14 cellular contexts compared by ENCODE assay signal in the genomic region with DNA sequence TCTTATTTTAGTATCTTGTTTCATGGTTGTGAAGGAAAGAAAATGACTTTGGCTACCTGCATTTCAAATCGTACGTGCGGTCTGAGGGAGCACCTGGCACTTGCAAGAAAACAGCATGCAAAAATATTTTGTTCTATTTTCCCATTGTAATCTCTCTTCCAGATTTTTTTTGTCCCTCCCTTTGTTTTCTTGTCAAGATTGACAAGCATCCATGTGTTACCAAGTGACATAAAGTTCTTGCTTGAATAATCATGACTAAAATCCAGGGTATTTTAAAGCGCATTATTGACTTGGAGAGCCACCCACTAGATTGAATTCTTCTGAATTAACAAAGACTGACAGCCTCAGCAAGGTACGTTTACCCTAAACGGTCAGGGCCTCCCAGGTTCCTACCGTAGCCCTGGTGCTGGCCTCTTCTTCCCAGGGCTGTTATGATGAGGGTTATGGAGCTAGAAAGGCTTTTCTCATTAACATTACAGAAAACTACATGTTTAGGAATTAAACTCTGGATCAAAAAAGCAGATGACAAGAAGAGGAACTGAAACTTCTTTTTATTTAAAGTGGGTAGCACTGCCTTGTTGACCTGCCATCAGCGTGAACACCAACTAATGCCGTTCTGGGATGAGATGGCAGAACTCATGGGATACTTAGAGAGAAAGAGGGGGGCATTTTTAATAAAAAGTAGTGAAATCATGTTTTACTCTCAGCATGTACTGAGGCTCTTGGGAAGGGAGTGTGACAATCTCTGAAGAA.
DNase-seq lines count a peak whose midpoint lies in the region; ATAC-seq and TF ChIP-seq lines count a peak whose summit lies in the region.
"Had no signal": no experiment of that assay in that cellular context is flagged by ENCODE, and none has a peak within 500 bp of the region (broad histone marks: within the 10 kb centered on the region; RNA-seq: fewer than 3 reads in every experiment).

No MANE protein-coding gene starts in this region.

- H3K9me3 ChIP-seq in BLaER1 (0 out of 2 replicates have a peak, but pooled peaks cover 4% of the 10 kb centered on the region), MM.1S (replicated peaks; ENCODE audit: insufficient read depth, low read length) (no peaks in the 10 kb centered on the region)
- H3K9me3 ChIP-seq: left ventricle myocardium inferior, testis had no signal

- no peak overlapping the region for H2AFZ ChIP-seq in MM.1S (ENCODE audit: low read length)

- no peaks in the 10 kb centered on the region for H3K79me2 ChIP-seq in MM.1S (ENCODE audit: low read length)

- DNase-seq in MM.1S (peak; percentile 32), cerebellar nuclear complex (lab: John Stamatoyannopoulos, UW) (no peak), NCI-H187 treated with DMSO at 0.1 percent for 48 hours (lab: John Stamatoyannopoulos, UW) (no peak), GM03348 (ENCODE audit: low spot score) (no peak)
- DNase-seq: ACHN, left ventricle myocardium inferior, SHP77 treated with DMSO at 0.1 percent for 48 hours, testis had no signal

- H3K4me2 ChIP-seq in BLaER1: peak overlapping the region; percentile 55
- 0 out of 2 replicates have a peak overlapping the region, but pooled peaks have one; percentile 19 for H3K4me2 ChIP-seq in MM.1S (ENCODE audit: low read depth, low read length)

- H3K27ac ChIP-seq in BLaER1: no peak overlapping the region
- no peak overlapping the region for H3K27ac ChIP-seq in MM.1S (ENCODE audit: low read length)
- H3K27ac ChIP-seq: cardiac muscle cell, left ventricle myocardium inferior, testis had no signal

- H3K27me3 ChIP-seq in BLaER1 (no peaks in the 10 kb centered on the region), MM.1S (replicated peaks; ENCODE audit: insufficient read depth, low read length) (no peaks in the 10 kb centered on the region)
- H3K27me3 ChIP-seq: cardiac muscle cell, testis had no signal

- H4K20me1 ChIP-seq in BLaER1 (no peaks in the 10 kb centered on the region), MM.1S (ENCODE audit: insufficient read depth, low read length) (no peaks in the 10 kb centered on the region)

- H3F3A ChIP-seq in MM.1S (ENCODE audit: insufficient read depth, low read length): no peaks in the 10 kb centered on the region

- no peak overlapping the region for H3K9ac ChIP-seq in BLaER1
- no peak overlapping the region for H3K9ac ChIP-seq in MM.1S (ENCODE audit: low read length)

- no peak overlapping the region for H3K4me3 ChIP-seq in BLaER1
- no peak overlapping the region for H3K4me3 ChIP-seq in MM.1S (ENCODE audit: low read length)
- H3K4me3 ChIP-seq: cardiac muscle cell, left ventricle myocardium inferior, testis had no signal

- H3K4me1 ChIP-seq in BLaER1: peaks cover 28% of the 10 kb centered on the region
- peaks cover 5% of the 10 kb centered on the region for H3K4me1 ChIP-seq in MM.1S (ENCODE audit: low read length)
- H3K4me1 ChIP-seq: left ventricle myocardium inferior, testis had no signal

- H3K9me2 ChIP-seq in MM.1S (replicated peaks; ENCODE audit: insufficient read depth, low read length): no peaks in the 10 kb centered on the region

- ATAC-seq in GM19395 (IDR thresholded peaks at IDR 0.05; ENCODE audit: unreplicated experiment) (peak; percentile 87), HG02840 (IDR thresholded peaks at IDR 0.05; ENCODE audit: low FRiP score, unreplicated experiment) (peak; percentile 71), HG02610 (IDR thresholded peaks at IDR 0.05; ENCODE audit: unreplicated experiment) (no peak)
- ATAC-seq: activated T-helper 17 cell treated with anti-CD3 and anti-CD28 coated beads, Interleukin-2, amount 50 U/mL, for 72 hours had no signal

- TF ChIP-seq CTCF in MM.1S (IDR thresholded peaks at IDR 0.05; ENCODE audit: low read length): no peak

- no peaks in the 10 kb centered on the region for H3K36me3 ChIP-seq in BLaER1
- H3K36me3 ChIP-seq in MM.1S (replicated peaks; ENCODE audit: insufficient read depth, low read length): no peaks in the 10 kb centered on the region
- H3K36me3 ChIP-seq: cardiac muscle cell, left ventricle myocardium inferior had no signal
